8 cellular contexts compared by ENCODE assay signal in the genomic region with DNA sequence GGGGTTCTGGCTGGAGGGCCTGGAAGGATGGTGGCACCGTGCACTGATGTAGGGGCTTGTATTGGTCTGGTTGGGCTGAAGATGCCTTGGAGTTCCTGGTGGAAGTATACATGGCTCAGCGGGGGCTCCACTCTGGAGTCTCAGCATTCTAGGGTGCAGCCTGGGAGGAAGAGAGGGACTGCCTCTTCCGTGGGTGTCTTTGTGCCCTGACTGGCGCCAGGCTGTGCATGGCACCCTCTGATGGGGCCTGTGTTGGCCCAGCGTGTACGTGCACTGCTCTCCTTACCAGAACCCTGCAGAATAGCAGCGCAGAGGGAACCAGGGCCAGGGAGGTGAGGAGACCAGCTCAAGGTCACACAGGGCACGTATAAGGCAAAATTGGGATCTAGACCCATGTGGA.
DNase-seq lines count a peak whose midpoint lies in the region; FAIRE-seq and TF ChIP-seq lines count a peak whose summit lies in the region.
"Not testable (repeated sequence)": the region's sequence is repeated elsewhere in the genome, so short reads cannot be mapped to it uniquely, and the experiment has no call there.

No MANE protein-coding gene starts in this region.

- TF ChIP-seq CTCF in HEK293 (tag by site-specific recombination; IDR thresholded peaks at IDR 0.05); kidney (IDR thresholded peaks at IDR 0.05; ENCODE audit: borderline replicate concordance, extremely low read depth, insufficient read depth); mesothelial cell of epicardium (IDR thresholded peaks at IDR 0.05; ENCODE audit: unreplicated experiment); spleen (IDR thresholded peaks at IDR 0.05 in 8 of 11, conservative IDR thresholded peaks at IDR 0.05 in 3 of 11): not testable (repeated sequence)

- not testable (repeated sequence) for H3K4me3 ChIP-seq in BLaER1 treated with 17β-estradiol and CSF1 and Interleukin-3, amounts not matched to agents 10 nM and 100 nM; HEK293 (ENCODE audit: low read depth, low read length); kidney (ENCODE audit: low read length in 2 of 2); spleen

- H3K9me3 Mint-ChIP-seq in activated T-cell treated with anti-CD3 and anti-CD28 coated beads, Interleukin-2, amount 50 U/mL, for 24 hours; mesothelial cell of epicardium: not testable (repeated sequence)

- POLR2A ChIA-PET in HEK293 (lab: Yijun Ruan, JAX): interaction anchor here (0.6 kb wide), 1 partner anchor 127 kb away, joined by 3 read pairs; no protein-coding TSS in a partner anchor

- H3K4me3 Mint-ChIP-seq in activated T-cell treated with anti-CD3 and anti-CD28 coated beads, Interleukin-2, amount 50 U/mL, for 24 hours; mesothelial cell of epicardium: not testable (repeated sequence)

- FAIRE-seq in kidney (lab: Jason Lieb, UNC): not testable (repeated sequence)

- CTCF ChIA-PET in HEK293 (lab: Yijun Ruan, JAX): interaction anchor here (0.6 to 1.0 kb wide), 2 partner anchors 12 to 13 kb away, joined by 3 to 4 read pairs; no protein-coding TSS in a partner anchor

- WGBS in spleen, 5 donors: 74 to 86% (median 84%) methylated on average over 6 to 8 of the region's 8 CpGs

- DNase-seq in activated CD4-positive, CD25-positive, alpha-beta regulatory T cell treated with anti-CD3 and anti-CD28 coated beads, Interleukin-2, amount 50 U/mL, for 72 hours: peak; percentile 25
- peak; percentile 18 for DNase-seq in activated T-cell treated with anti-CD3 and anti-CD28 coated beads, Interleukin-2, amount 50 U/mL, for 24 hours
- DNase-seq in ecto neural progenitor cell (ENCODE audit: low spot score): peak; percentile 39
- peak; percentile 30 for DNase-seq in kidney
- peak in 1 of 2 experiments; percentile 29 for DNase-seq in mesothelial cell of epicardium (ENCODE audit: low spot score in 2 of 2, unreplicated experiment in 2 of 2)
- peak; percentile 64 for DNase-seq in spleen

- not testable (repeated sequence) for TF ChIP-seq POLR2A in spleen (IDR thresholded peaks at IDR 0.05)

- H3K27me3 ChIP-seq in BLaER1 treated with 17β-estradiol and CSF1 and Interleukin-3, amounts not matched to agents 10 nM and 100 nM; spleen (replicated peaks in 1 of 7): not testable (repeated sequence)

- not testable (repeated sequence) for H3K36me3 ChIP-seq in BLaER1 treated with 17β-estradiol and CSF1 and Interleukin-3, amounts not matched to agents 10 nM and 100 nM; HEK293 (ENCODE audit: control insufficient read depth in 2 of 2, insufficient read depth in 1 of 2, low read length in 2 of 2); kidney (ENCODE audit: control insufficient read depth in 1 of 2, insufficient read depth in 2 of 2, low read length in 2 of 2); spleen

- H3K4me1 ChIP-seq in BLaER1 treated with 17β-estradiol and CSF1 and Interleukin-3, amounts not matched to agents 10 nM and 100 nM: peaks cover 37 to 55% (median 45%) of the 10 kb centered on the region in 10 experiments
- H3K4me1 ChIP-seq in HEK293 (ENCODE audit: control insufficient read depth, insufficient read depth, low read length); kidney (ENCODE audit: control insufficient read depth in 1 of 2, insufficient read depth in 1 of 2, low read depth in 1 of 2, low read length in 2 of 2): not testable (repeated sequence)
- H3K4me1 ChIP-seq in spleen: peaks cover 0 to 30% (median 11%) of the 10 kb centered on the region in 6 donors

- not testable (repeated sequence) for H3K36me3 Mint-ChIP-seq in activated T-cell treated with anti-CD3 and anti-CD28 coated beads, Interleukin-2, amount 50 U/mL, for 24 hours (ENCODE audit: low read depth); mesothelial cell of epicardium

- peak overlapping the region in 8 of 11 experiments; percentile 14 to 83 (median 77); a peak in 14 of 22 replicates for H3K27ac ChIP-seq in BLaER1 treated with 17β-estradiol and CSF1 and Interleukin-3, amounts not matched to agents 10 nM and 100 nM
- not testable (repeated sequence) for H3K27ac ChIP-seq in HEK293 (ENCODE audit: extremely low read depth, low read depth, low read length); kidney (ENCODE audit: low read depth in 2 of 2, low read length in 2 of 2); spleen

- intact Hi-C loops in kidney (cut with DNase I); spleen (cut with DNase I; ENCODE audit: low total_unique reads): not testable (repeated sequence)

- H4K20me1 ChIP-seq in BLaER1 treated with 17β-estradiol and CSF1 and Interleukin-3, amounts not matched to agents 10 nM and 100 nM: peaks cover under 1 to 78% (median 22%) of the 10 kb centered on the region in 11 experiments; a peak in 21 of 22 replicates

- H3K27ac Mint-ChIP-seq in activated T-cell treated with anti-CD3 and anti-CD28 coated beads, Interleukin-2, amount 50 U/mL, for 24 hours: peak overlapping the region; percentile 64
- peak overlapping the region; percentile 39 for H3K27ac Mint-ChIP-seq in mesothelial cell of epicardium

- not testable (repeated sequence) for H3K27me3 Mint-ChIP-seq in activated T-cell treated with anti-CD3 and anti-CD28 coated beads, Interleukin-2, amount 50 U/mL, for 24 hours; mesothelial cell of epicardium (ENCODE audit: low read depth)

- H3K9ac ChIP-seq in BLaER1 treated with 17β-estradiol and CSF1 and Interleukin-3, amounts not matched to agents 10 nM and 100 nM: peak overlapping the region in 5 of 11 experiments; percentile 33 to 73 (median 72); a peak in 4 of 22 replicates
- not testable (repeated sequence) for H3K9ac ChIP-seq in kidney (ENCODE audit: low read length in 2 of 2)

- not testable (repeated sequence) for H3K9me3 ChIP-seq in BLaER1 treated with 17β-estradiol and CSF1 and Interleukin-3, amounts not matched to agents 10 nM and 100 nM (replicated peaks in 1 of 11); HEK293 (ENCODE audit: control insufficient read depth, insufficient read depth, low read depth, low read length); kidney (ENCODE audit: control insufficient read depth in 1 of 2, low read length in 2 of 2); spleen

- peaks cover 15% of the 10 kb centered on the region for H3K4me1 Mint-ChIP-seq in activated T-cell treated with anti-CD3 and anti-CD28 coated beads, Interleukin-2, amount 50 U/mL, for 24 hours (ENCODE audit: low read depth)
- not testable (repeated sequence) for H3K4me1 Mint-ChIP-seq in mesothelial cell of epicardium

- peak overlapping the region in 10 of 11 experiments; percentile 70 to 87 (median 82); a peak in 18 of 22 replicates for H3K4me2 ChIP-seq in BLaER1 treated with 17β-estradiol and CSF1 and Interleukin-3, amounts not matched to agents 10 nM and 100 nM

TF ChIP-seq in HEK293, 187 proteins besides CTCF, POLR2A, EP300 and RAD21:
- TF ChIP-seq, protein P1, sequence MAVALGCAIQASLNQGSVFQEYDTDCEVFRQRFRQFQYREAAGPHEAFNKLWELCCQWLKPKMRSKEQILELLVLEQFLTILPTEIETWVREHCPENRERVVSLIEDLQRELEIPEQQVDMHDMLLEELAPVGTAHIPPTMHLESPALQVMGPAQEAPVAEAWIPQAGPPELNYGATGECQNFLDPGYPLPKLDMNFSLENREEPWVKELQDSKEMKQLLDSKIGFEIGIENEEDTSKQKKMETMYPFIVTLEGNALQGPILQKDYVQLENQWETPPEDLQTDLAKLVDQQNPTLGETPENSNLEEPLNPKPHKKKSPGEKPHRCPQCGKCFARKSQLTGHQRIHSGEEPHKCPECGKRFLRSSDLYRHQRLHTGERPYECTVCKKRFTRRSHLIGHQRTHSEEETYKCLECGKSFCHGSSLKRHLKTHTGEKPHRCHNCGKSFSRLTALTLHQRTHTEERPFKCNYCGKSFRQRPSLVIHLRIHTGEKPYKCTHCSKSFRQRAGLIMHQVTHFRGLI (tag by site-specific recombination; IDR thresholded peaks at IDR 0.05): 0 out of 2 replicates have a peak, but pooled peaks have one; percentile 18
- TF ChIP-seq ZNF157 (tag by site-specific recombination; IDR thresholded peaks at IDR 0.05): peak; percentile 97
